1 cellular context compared by ENCODE assay signal in the genomic region with DNA sequence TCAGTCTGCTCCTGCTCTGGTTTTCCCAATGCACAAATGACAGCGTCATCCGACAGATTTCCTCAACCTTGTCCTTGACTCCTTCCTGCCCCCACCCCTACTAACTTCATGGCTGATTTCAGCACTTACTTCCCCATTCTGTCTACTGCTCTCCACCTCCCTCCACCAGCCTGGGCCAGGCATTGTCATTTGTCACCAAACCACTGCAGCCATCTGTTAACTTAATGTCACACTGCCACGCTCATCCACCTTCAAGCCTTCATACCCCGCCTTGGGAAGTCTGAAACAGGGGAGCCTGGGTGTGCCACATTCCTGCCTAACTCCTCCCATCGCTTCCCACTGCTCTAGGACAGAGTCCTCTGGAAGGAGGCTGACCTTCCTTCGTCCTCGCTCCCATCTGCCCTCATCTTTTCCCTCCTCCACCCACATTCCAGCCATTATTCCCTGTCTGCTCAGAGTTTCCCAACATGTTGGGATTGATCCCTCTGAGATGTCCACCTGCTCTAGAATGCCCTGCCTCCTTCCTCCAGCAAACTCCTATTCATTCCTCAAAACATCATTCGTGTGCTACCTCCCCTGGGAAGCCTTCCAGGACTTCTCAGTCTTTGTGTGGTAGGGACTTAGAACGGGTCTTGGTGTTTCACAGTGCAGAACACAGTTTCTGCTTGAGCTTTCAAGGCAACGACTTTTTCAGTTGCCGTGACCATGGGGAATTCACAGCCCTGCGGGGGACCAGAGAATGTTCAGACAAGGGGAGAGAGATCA.
TF ChIP-seq lines count a peak whose summit lies in the region.

No MANE protein-coding gene starts in this region.

TF ChIP-seq in IMR-90, 13 proteins besides CTCF, POLR2A, EP300 and RAD21:
- TF ChIP-seq RFX5 (IDR thresholded peaks at IDR 0.05; ENCODE audit: low read depth, low read length) = no peak
- TF ChIP-seq, protein P1, sequence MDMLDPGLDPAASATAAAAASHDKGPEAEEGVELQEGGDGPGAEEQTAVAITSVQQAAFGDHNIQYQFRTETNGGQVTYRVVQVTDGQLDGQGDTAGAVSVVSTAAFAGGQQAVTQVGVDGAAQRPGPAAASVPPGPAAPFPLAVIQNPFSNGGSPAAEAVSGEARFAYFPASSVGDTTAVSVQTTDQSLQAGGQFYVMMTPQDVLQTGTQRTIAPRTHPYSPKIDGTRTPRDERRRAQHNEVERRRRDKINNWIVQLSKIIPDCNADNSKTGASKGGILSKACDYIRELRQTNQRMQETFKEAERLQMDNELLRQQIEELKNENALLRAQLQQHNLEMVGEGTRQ (IDR thresholded peaks at IDR 0.05; ENCODE audit: low read depth, low read length) = no peak
